Comparison of ENCODE assay signal across 3 cellular contexts in genomic region chr11:8772571-8772970, GRCh38.
TF ChIP-seq lines count a peak whose summit lies in the region.

No MANE protein-coding gene starts in this region.

TF ChIP-seq in SK-N-SH, 30 proteins besides CTCF, POLR2A, EP300 and RAD21 (continued from another document):
- no peak for TF ChIP-seq USF1 (IDR thresholded peaks at IDR 0.05; ENCODE audit: borderline replicate concordance, low read depth)

TF ChIP-seq in SK-N-SH treated with all-trans-retinoic acid at 6 μM for 48 hours, 23 proteins besides CTCF, POLR2A, EP300 and RAD21:
- TF ChIP-seq TSHZ2 (CRISPR knock-in tag; IDR thresholded peaks at IDR 0.05): no peak
- no peak for TF ChIP-seq ZFP30 (CRISPR knock-in tag; IDR thresholded peaks at IDR 0.05)
- no peak for TF ChIP-seq CSRNP3 (CRISPR knock-in tag; IDR thresholded peaks at IDR 0.05)
- no peak for TF ChIP-seq ZC3H10 (CRISPR knock-in tag; IDR thresholded peaks at IDR 0.05)
- TF ChIP-seq BACH2 (CRISPR knock-in tag; IDR thresholded peaks at IDR 0.05; ENCODE audit: borderline replicate concordance): no peak
- no peak for TF ChIP-seq ISL1 (CRISPR knock-in tag; IDR thresholded peaks at IDR 0.05)
- TF ChIP-seq CREB5 (CRISPR knock-in tag; IDR thresholded peaks at IDR 0.05; ENCODE audit: low read depth): no peak

TF ChIP-seq in H1, 55 proteins besides CTCF, POLR2A, EP300 and RAD21 (continued from another document):
- TF ChIP-seq GTF2F1 (IDR thresholded peaks at IDR 0.05; ENCODE audit: borderline replicate concordance, low read depth, low read length): no peak
- no peak for TF ChIP-seq CHD2 (IDR thresholded peaks at IDR 0.05; ENCODE audit: low read length)
- no peak for TF ChIP-seq HDAC6 (IDR thresholded peaks at IDR 0.05; ENCODE audit: low read depth, low read length)
- TF ChIP-seq TAF1 (IDR thresholded peaks at IDR 0.05; ENCODE audit: low read depth, low read length): no peak
- no peak for TF ChIP-seq SUZ12 (IDR thresholded peaks at IDR 0.05; ENCODE audit: low read length)
- TF ChIP-seq FOSL1 (IDR thresholded peaks at IDR 0.05; ENCODE audit: insufficient read depth, low read depth, low read length): no peak
- TF ChIP-seq USF2 (IDR thresholded peaks at IDR 0.05; ENCODE audit: low read length): no peak
- TF ChIP-seq CBX5 (IDR thresholded peaks at IDR 0.05; ENCODE audit: low read depth, low read length): no peak
- no peak for TF ChIP-seq CHD1 (IDR thresholded peaks at IDR 0.05; ENCODE audit: low read depth, low read length)
- TF ChIP-seq POU5F1 (IDR thresholded peaks at IDR 0.05; ENCODE audit: low read depth, low read length): no peak
- TF ChIP-seq KDM5A (IDR thresholded peaks at IDR 0.05; ENCODE audit: low read length): no peak
